ENCODE assay signal across 8 cellular contexts in the genomic region with DNA sequence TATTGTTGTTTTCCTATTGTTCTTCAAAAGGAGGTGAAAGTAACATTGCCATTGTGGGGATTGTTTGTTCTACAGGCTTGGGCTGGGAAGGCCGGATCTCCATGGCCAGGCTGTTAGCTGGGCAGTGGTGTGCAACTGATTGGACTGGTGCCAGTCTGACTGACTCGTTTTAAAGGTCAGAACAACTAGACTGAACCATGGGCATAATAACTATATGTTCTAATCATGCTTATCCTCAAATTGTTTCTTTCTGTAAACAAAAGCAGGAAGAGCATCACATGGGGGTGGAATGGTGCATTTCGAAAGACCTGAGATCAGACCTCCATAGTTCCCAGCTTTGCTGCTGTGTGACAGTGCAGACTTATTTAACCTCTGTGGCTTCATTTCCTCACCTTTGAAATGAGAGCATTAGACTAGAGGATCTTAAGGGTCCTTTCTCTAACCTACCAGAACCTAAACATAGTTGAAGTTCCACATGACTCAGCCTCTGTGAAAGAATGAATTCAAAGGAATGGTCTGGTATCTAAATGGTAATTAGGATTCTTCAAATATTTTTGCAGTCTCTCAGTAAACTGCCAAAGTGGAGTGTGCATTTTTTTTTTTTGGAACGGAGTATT.
DNase-seq lines count a peak whose midpoint lies in the region; TF ChIP-seq lines count a peak whose summit lies in the region.

No MANE protein-coding gene starts in this region.

- CTCF ChIA-PET in GM10248 (lab: Yijun Ruan, JAX): no interaction called here

- H3K4me3 ChIP-seq in epithelial cell of proximal tubule (ENCODE audit: low read depth, low read length): peak overlapping the region; percentile 12

- TF ChIP-seq CTCF in epithelial cell of proximal tubule (conservative IDR thresholded peaks at IDR 0.05; ENCODE audit: low read depth, low read length) (no peak), GM10248 (IDR thresholded peaks at IDR 0.05; ENCODE audit: control extremely low read depth, extremely low read depth, low read depth, missing control alignments) (no peak)

- POLR2A ChIA-PET in GM10248 (lab: Yijun Ruan, JAX): no interaction called here

- DNase-seq in Daoy (ENCODE audit: low read depth) (peak; percentile 66), NCI-H460 (ENCODE audit: extremely low read depth, low read depth) (peak; percentile 90), epithelial cell of proximal tubule (ENCODE audit: low read depth) (peak; percentile 98), non-pigmented ciliary epithelial cell (ENCODE audit: low read depth) (peak; percentile 89), Ammon's horn (ENCODE audit: low spot score) (no peak), SK-N-DZ (ENCODE audit: low spot score) (no peak), SKM-1 (lab: John Stamatoyannopoulos, UW; ENCODE audit: unreplicated experiment) (no peak), GM10248 (ENCODE audit: extremely low spot score) (no peak)

Comparison
In these comparisons a context has a peak if more than half of its experiments do, and no peak if none do; other contexts are left out.
1. DNase-seq: peak in Daoy (single experiment), NCI-H460 (single experiment), epithelial cell of proximal tubule (single experiment) and non-pigmented ciliary epithelial cell (single experiment); none in Ammon's horn (single experiment), SK-N-DZ (single experiment), SKM-1 (single experiment) and GM10248 (single experiment).